In genomic region chr14:105050551-105050897, GRCh38 we compare ENCODE assay signal across 11 cellular contexts. TPM values are rescaled to one million over a fixed set of nuclear protein-coding genes. Genes with fewer than 3 reads are reported as not detected.
A peak's percentile ranks its signal among the peaks of the same experiment; 100 is the strongest.
DNase-seq lines count a peak whose midpoint lies in the region; ATAC-seq and TF ChIP-seq lines count a peak whose summit lies in the region.
"Had no signal": no experiment of that assay in that cellular context is flagged by ENCODE, and none has a peak within 500 bp of the region (broad histone marks: within the 10 kb centered on the region; RNA-seq: fewer than 3 reads in every experiment).

No MANE protein-coding gene starts in this region.

- H3K27me3 ChIP-seq in H7 (ENCODE audit: control insufficient read depth, insufficient read depth, low read length) (peaks cover 4% of the 10 kb centered on the region; the same call in 1 of the 2 replicates), foreskin keratinocyte (no peaks in the 10 kb centered on the region)

- H3K4me3 ChIP-seq in AG10803 (ENCODE audit: low read length) (no peak overlapping the region), H7 (ENCODE audit: insufficient read depth, low read depth, low read length) (no peak overlapping the region)

- DNase-seq in AG10803 (ENCODE audit: low read depth) (peak; percentile 25), H7 (peak; percentile 45), NCI-H748 treated with DMSO at 0.1 percent for 48 hours (lab: John Stamatoyannopoulos, UW) (peak; percentile 8), foreskin keratinocyte (peak in 1 of 2 donors; percentile 45)
- DNase-seq: C1 segment of cervical spinal cord, T1000 had no signal

- TF ChIP-seq CTCF in AG10803 (conservative IDR thresholded peaks at IDR 0.05; ENCODE audit: low read length) (no peak), foreskin keratinocyte (conservative IDR thresholded peaks at IDR 0.05) (no peak)

- H3K36me3 ChIP-seq in H7 (replicated peaks; ENCODE audit: control insufficient read depth, insufficient read depth, low read length) = no peaks in the 10 kb centered on the region

- no peak overlapping the region for H3K27ac ChIP-seq in foreskin keratinocyte

- peak; percentile 51 for ATAC-seq in foreskin keratinocyte
- no peak for ATAC-seq in HG03457 (IDR thresholded peaks at IDR 0.05; ENCODE audit: unreplicated experiment)
- ATAC-seq in GM21717 (IDR thresholded peaks at IDR 0.05; ENCODE audit: unreplicated experiment) = no peak
- ATAC-seq in HG03159 (IDR thresholded peaks at IDR 0.05; ENCODE audit: unreplicated experiment) = no peak
- ATAC-seq in GM18868 (IDR thresholded peaks at IDR 0.05; ENCODE audit: unreplicated experiment) = no peak
- ATAC-seq: activated T-helper 17 cell treated with anti-CD3 and anti-CD28 coated beads, Interleukin-2, amount 50 U/mL, for 72 hours had no signal

- no peaks in the 10 kb centered on the region for H3K4me1 ChIP-seq in foreskin keratinocyte

RNA-seq across cellular contexts. Expression of gene GPR132, which starts 14.7 kb away (rescaled TPM):
- total RNA-seq in H7 (2014; rRNA removed; shearing (Covaris generic)) = not detected in 2 replicates
- total RNA-seq in foreskin keratinocyte = not detected in 2 replicates
- not detected in 2 replicates for polyA plus RNA-seq in foreskin keratinocyte

RNA-seq across cellular contexts. Expression of gene CDCA4, which starts 29.6 kb away (rescaled TPM):
- total RNA-seq in H7 (2014; rRNA removed; shearing (Covaris generic)) = 99.0 and 111 TPM in 2 replicates
- 74.1 and 81.5 TPM in 2 replicates for total RNA-seq in foreskin keratinocyte
- polyA plus RNA-seq in foreskin keratinocyte = 70.3 TPM in 2 replicates
